8 cellular contexts compared by ENCODE assay signal in the genomic region with DNA sequence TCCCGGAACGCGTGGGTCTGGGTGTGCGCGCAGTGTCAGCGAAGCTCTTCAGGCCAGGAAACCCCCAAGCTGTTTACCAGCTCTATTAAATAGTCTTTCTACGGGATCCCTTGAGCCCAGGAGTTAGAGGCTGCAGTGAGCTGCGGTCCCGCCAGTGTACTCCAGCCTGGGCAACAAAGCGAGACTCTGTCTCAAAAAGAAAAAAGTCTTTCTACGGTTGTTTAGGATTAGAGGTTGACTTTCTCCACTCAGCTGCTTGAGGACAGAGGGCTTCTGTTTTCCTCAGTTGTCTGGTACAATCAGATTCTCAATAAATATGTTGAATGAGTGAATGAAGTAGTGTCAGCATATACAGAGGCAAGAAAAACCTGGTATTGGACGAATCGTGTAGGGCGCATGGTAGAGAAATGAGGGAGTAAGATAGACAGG. TPM values are rescaled to one million over a fixed set of nuclear protein-coding genes. Genes with fewer than 3 reads are reported as not detected.
DNase-seq lines count a peak whose midpoint lies in the region; ATAC-seq and TF ChIP-seq lines count a peak whose summit lies in the region.

No MANE protein-coding gene starts in this region.

- H3K4me2 ChIP-seq in GM23338 (peak overlapping the region; percentile 100), hepatocyte (peak overlapping the region; percentile 89), smooth muscle cell (peak overlapping the region; percentile 96)

- H3K27ac ChIP-seq in GM23338 (ENCODE audit: low read depth) (no peak overlapping the region), hepatocyte (no peak overlapping the region), smooth muscle cell (ENCODE audit: low read depth) (peak overlapping the region; percentile 51)

- WGBS in hepatocyte (ENCODE audit: low lambda C conversion rate, missing lambda C conversion rate): 14% methylated on average over 13 of the region's 14 CpGs
- WGBS in smooth muscle cell (ENCODE audit: low lambda C conversion rate): 10% methylated on average over 14 of the region's 14 CpGs

- no peak overlapping the region for H2AFZ ChIP-seq in GM23338
- peak overlapping the region; percentile 72 for H2AFZ ChIP-seq in hepatocyte
- H2AFZ ChIP-seq in smooth muscle cell (ENCODE audit: low read depth): no peak overlapping the region

- CTCF ChIA-PET in activated B cell treated with CpG ODN at 0.5 μM for 24 hours (lab: Charles Lee): interaction anchor here (1.2 to 1.7 kb wide), 2 partner anchors 71 to 78 kb away, joined by 3 to 12 read pairs; no protein-coding TSS in a partner anchor

- H3F3A ChIP-seq in GM23338 (replicated peaks; ENCODE audit: low read depth): 0 out of 2 replicates have a peak, but pooled peaks cover 3% of the 10 kb centered on the region
- H3F3A ChIP-seq in smooth muscle cell (ENCODE audit: low read depth): no peaks in the 10 kb centered on the region

- intact Hi-C loops in activated B cell treated with CpG ODN at 0.5 μM for 24 hours (cut with micrococcal nuclease): loop anchor here (1.0 kb wide), 1 partner anchor 27 kb away; no protein-coding TSS in a partner anchor

- peak overlapping the region; percentile 20 for H3K27ac Mint-ChIP-seq in GM23338
- H3K27ac Mint-ChIP-seq in activated B cell treated with CpG ODN at 0.5 μM for 24 hours: peak overlapping the region; percentile 95

- H3K4me3 Mint-ChIP-seq in GM23338 (peak overlapping the region; percentile 96), activated B cell treated with CpG ODN at 0.5 μM for 24 hours (peak overlapping the region; percentile 97)

- H3K9me3 Mint-ChIP-seq in GM23338 (peaks cover 2% of the 10 kb centered on the region; the same call in 1 of the 3 replicates), activated B cell treated with CpG ODN at 0.5 μM for 24 hours (no peaks in the 10 kb centered on the region)

- H3K9me3 ChIP-seq in hepatocyte (ENCODE audit: low read depth): no peaks in the 10 kb centered on the region
- no peaks in the 10 kb centered on the region for H3K9me3 ChIP-seq in smooth muscle cell (replicated peaks; ENCODE audit: low read depth)

- TF ChIP-seq CTCF in GM23338 (conservative IDR thresholded peaks at IDR 0.05; ENCODE audit: low read depth in 2 of 2): no peak
- TF ChIP-seq CTCF in activated B cell treated with CpG ODN at 0.5 μM for 24 hours (IDR thresholded peaks at IDR 0.05): no peak
- no peak for TF ChIP-seq CTCF in hepatocyte (IDR thresholded peaks at IDR 0.05; ENCODE audit: poor library complexity)
- TF ChIP-seq CTCF in smooth muscle cell (IDR thresholded peaks at IDR 0.05; ENCODE audit: borderline replicate concordance, insufficient read depth, poor library complexity, severe bottlenecking): no peak

- H3K27me3 ChIP-seq in GM23338 (ENCODE audit: insufficient read depth) (no peaks in the 10 kb centered on the region), hepatocyte (no peaks in the 10 kb centered on the region), smooth muscle cell (ENCODE audit: low read depth) (no peaks in the 10 kb centered on the region)

- peaks cover 8% of the 10 kb centered on the region for H3K4me1 ChIP-seq in GM23338 (ENCODE audit: insufficient read depth)
- peaks cover 11% of the 10 kb centered on the region for H3K4me1 ChIP-seq in hepatocyte (ENCODE audit: insufficient read depth)
- peaks cover 12% of the 10 kb centered on the region for H3K4me1 ChIP-seq in smooth muscle cell (ENCODE audit: low read depth)

- H3K4me1 Mint-ChIP-seq in GM23338 (peaks cover 17% of the 10 kb centered on the region), activated B cell treated with CpG ODN at 0.5 μM for 24 hours (peaks cover 42% of the 10 kb centered on the region)

- peaks cover 15% of the 10 kb centered on the region for H3K27me3 Mint-ChIP-seq in GM23338 (ENCODE audit: insufficient read depth, low read depth, poor library complexity)
- no peaks in the 10 kb centered on the region for H3K27me3 Mint-ChIP-seq in activated B cell treated with CpG ODN at 0.5 μM for 24 hours

- H3K4me3 ChIP-seq in GM23338 (peak overlapping the region; percentile 85), hepatocyte (peak overlapping the region; percentile 44), smooth muscle cell (peak overlapping the region; percentile 96)

- no peaks in the 10 kb centered on the region; the same call in 1 of the 2 replicates for H3K36me3 ChIP-seq in GM23338 (ENCODE audit: insufficient read depth)
- no peaks in the 10 kb centered on the region for H3K36me3 ChIP-seq in hepatocyte (replicated peaks; ENCODE audit: insufficient read depth, low read depth)
- no peaks in the 10 kb centered on the region for H3K36me3 ChIP-seq in smooth muscle cell (ENCODE audit: low read depth)

- H3K9me2 ChIP-seq in GM23338 (ENCODE audit: insufficient read depth): no peaks in the 10 kb centered on the region
- no peaks in the 10 kb centered on the region for H3K9me2 ChIP-seq in hepatocyte (replicated peaks; ENCODE audit: insufficient read depth)

- no peak for ATAC-seq in GM23338
- ATAC-seq in activated B cell treated with CpG ODN at 0.5 μM for 24 hours (ENCODE audit: low read depth): no peak
- ATAC-seq in HG02973 (IDR thresholded peaks at IDR 0.05; ENCODE audit: unreplicated experiment): no peak
- no peak for ATAC-seq in HG02798 (IDR thresholded peaks at IDR 0.05; ENCODE audit: poor library complexity, unreplicated experiment)

- DNase-seq in GM23338 (ENCODE audit: low spot score) (no peak), activated B cell treated with CpG ODN at 0.5 μM for 24 hours (no peak), hepatocyte (ENCODE audit: low spot score) (no peak), smooth muscle cell (lab: John Stamatoyannopoulos, UW; ENCODE audit: unreplicated experiment) (no peak), NCI-H1417 treated with DMSO at 0.1 percent for 48 hours (lab: John Stamatoyannopoulos, UW) (no peak), ureter (ENCODE audit: low spot score) (no peak)

- H4K20me1 ChIP-seq in GM23338 (replicated peaks; ENCODE audit: insufficient read depth) (peaks cover 13% of the 10 kb centered on the region), hepatocyte (ENCODE audit: insufficient read depth, poor library complexity, severe bottlenecking) (peaks cover 3% of the 10 kb centered on the region), smooth muscle cell (ENCODE audit: low read depth) (peaks cover 7% of the 10 kb centered on the region)

- POLR2A ChIA-PET in activated B cell treated with CpG ODN at 0.5 μM for 24 hours (lab: Charles Lee): interaction anchor here (0.5 to 6.6 kb wide), 14 partner anchors 32 to 1475 kb away, joined by 3 to 142 read pairs (median 4); a partner anchor contains a TSS

- peaks cover 34% of the 10 kb centered on the region for H3K36me3 Mint-ChIP-seq in GM23338 (ENCODE audit: low read depth)
- peaks cover 53% of the 10 kb centered on the region for H3K36me3 Mint-ChIP-seq in activated B cell treated with CpG ODN at 0.5 μM for 24 hours (ENCODE audit: low read depth)

- H3K9ac ChIP-seq in smooth muscle cell (ENCODE audit: low read depth): peak overlapping the region; percentile 99

- H3K79me2 ChIP-seq in GM23338 (replicated peaks; ENCODE audit: insufficient read depth) (peaks cover 26% of the 10 kb centered on the region), hepatocyte (peaks cover 28% of the 10 kb centered on the region), smooth muscle cell (ENCODE audit: low read depth) (peaks cover 26% of the 10 kb centered on the region)

TF ChIP-seq in GM23338, 12 proteins besides CTCF, POLR2A, EP300 and RAD21:
- TF ChIP-seq POLR2AphosphoS5 (IDR thresholded peaks at IDR 0.05; ENCODE audit: low read depth): no peak
- no peak for TF ChIP-seq NANOG (IDR thresholded peaks at IDR 0.05; ENCODE audit: borderline replicate concordance)
- TF ChIP-seq CREB1 (CRISPR knock-in tag; IDR thresholded peaks at IDR 0.05; ENCODE audit: low read depth): no peak
- TF ChIP-seq STAT1 (IDR thresholded peaks at IDR 0.05; ENCODE audit: unreplicated experiment): no peak

RNA-seq across cellular contexts. Expression of a gene that starts 0.6 kb away (rescaled TPM):
- total RNA-seq in GM23338 (2014; rRNA removed; shearing (Covaris generic)): 43.9 and 55.8 TPM in 2 replicates
- 91.0 and 105 TPM in 2 replicates for polyA plus RNA-seq in GM23338 (2016; fragmentation: Nextera tagmentation; extraction: Ambion mirVana)
- total RNA-seq in activated B cell treated with CpG ODN at 0.5 μM for 24 hours: 86.6 and 92.3 TPM in 2 replicates
- total RNA-seq in hepatocyte: 10.9 and 32.5 TPM in 2 replicates
- 34.1 and 37.5 TPM in 2 replicates for polyA plus RNA-seq in hepatocyte
- total RNA-seq in smooth muscle cell: 13.0 and 22.5 TPM in 2 replicates
- polyA plus RNA-seq in smooth muscle cell: 61.4 and 62.5 TPM in 2 replicates
- 48.6 TPM for total RNA-seq in ureter

RNA-seq across cellular contexts. Expression of a gene that starts 16.9 kb away (rescaled TPM):
- total RNA-seq in GM23338 (2014; rRNA removed; shearing (Covaris generic)): 1.1 and 2.0 TPM in 2 replicates
- polyA plus RNA-seq in GM23338 (2016; fragmentation: Nextera tagmentation; extraction: Ambion mirVana): 1.6 and 2.5 TPM in 2 replicates
- total RNA-seq in activated B cell treated with CpG ODN at 0.5 μM for 24 hours: not detected in 2 replicates
- not detected in 2 replicates for total RNA-seq in hepatocyte
- polyA plus RNA-seq in hepatocyte: not detected in 2 replicates
- total RNA-seq in smooth muscle cell: 0.27 TPM in 1 of 2 replicates, not detected in the other
- polyA plus RNA-seq in smooth muscle cell: 1.5 TPM in 2 replicates
- 0.68 TPM for total RNA-seq in ureter

RNA-seq across cellular contexts. Expression of a gene that starts 39.8 kb away (rescaled TPM):
- total RNA-seq in GM23338 (2014; rRNA removed; shearing (Covaris generic)): 30.8 and 32.1 TPM in 2 replicates
- 16.1 and 18.6 TPM in 2 replicates for polyA plus RNA-seq in GM23338 (2016; fragmentation: Nextera tagmentation; extraction: Ambion mirVana)
- total RNA-seq in activated B cell treated with CpG ODN at 0.5 μM for 24 hours: 50.7 and 58.9 TPM in 2 replicates
- total RNA-seq in hepatocyte: 25.6 and 27.0 TPM in 2 replicates
- polyA plus RNA-seq in hepatocyte: 19.4 and 24.8 TPM in 2 replicates
- total RNA-seq in smooth muscle cell: 29.3 and 32.0 TPM in 2 replicates
- polyA plus RNA-seq in smooth muscle cell: 26.6 and 29.3 TPM in 2 replicates
- total RNA-seq in ureter: 28.7 TPM

RNA-seq across cellular contexts. Expression of a gene that starts 40.2 kb away (rescaled TPM):
- 44.7 and 58.2 TPM in 2 replicates for total RNA-seq in GM23338 (2014; rRNA removed; shearing (Covaris generic))
- 765 and 903 TPM in 2 replicates for polyA plus RNA-seq in GM23338 (2016; fragmentation: Nextera tagmentation; extraction: Ambion mirVana)
- 220 and 228 TPM in 2 replicates for total RNA-seq in activated B cell treated with CpG ODN at 0.5 μM for 24 hours
- total RNA-seq in hepatocyte: 22.8 and 37.8 TPM in 2 replicates
- 197 and 215 TPM in 2 replicates for polyA plus RNA-seq in hepatocyte
- 42.9 and 61.7 TPM in 2 replicates for total RNA-seq in smooth muscle cell
- 269 and 274 TPM in 2 replicates for polyA plus RNA-seq in smooth muscle cell
- total RNA-seq in ureter: 192 TPM

RNA-seq across cellular contexts. Expression of a gene that starts 42.9 kb away (rescaled TPM):
- 83.0 and 121 TPM in 2 replicates for total RNA-seq in GM23338 (2014; rRNA removed; shearing (Covaris generic))
- polyA plus RNA-seq in GM23338 (2016; fragmentation: Nextera tagmentation; extraction: Ambion mirVana): 294 and 358 TPM in 2 replicates
- 64.7 and 75.8 TPM in 2 replicates for total RNA-seq in activated B cell treated with CpG ODN at 0.5 μM for 24 hours
- 59.1 and 65.3 TPM in 2 replicates for total RNA-seq in hepatocyte
- 158 and 173 TPM in 2 replicates for polyA plus RNA-seq in hepatocyte
- total RNA-seq in smooth muscle cell: 73.9 and 79.3 TPM in 2 replicates
- 276 and 278 TPM in 2 replicates for polyA plus RNA-seq in smooth muscle cell
- total RNA-seq in ureter: 54.0 TPM

Comparison
In these comparisons a context has a peak if more than half of its experiments do, and no peak if none do; other contexts are left out.
1. H3K4me3 ChIP-seq: peak in every context shown above with its lines; median percentile 96 in smooth muscle cell; 85 in GM23338; 44 in hepatocyte.